12 cellular contexts compared by ENCODE assay signal in genomic region chr1:30928789-30929134, GRCh38. TPM values are rescaled to one million over a fixed set of nuclear protein-coding genes. Genes with fewer than 3 reads are reported as not detected.
"Had no signal": no experiment of that assay in that cellular context is flagged by ENCODE, and none has a peak within 500 bp of the region (broad histone marks: within the 10 kb centered on the region; RNA-seq: fewer than 3 reads in every experiment).

No MANE protein-coding gene starts in this region.

- H3K4me1 ChIP-seq: adrenal gland, uterus had no signal

- H3K4me3 ChIP-seq: adrenal gland, gastrocnemius medialis, sigmoid colon, uterus had no signal

- H3K9me3 Mint-ChIP-seq: activated CD4-positive, alpha-beta memory T cell treated with anti-CD3 and anti-CD28 coated beads, Interleukin-2, amount 10 ng/mL, durations not matched to agents 7 days and 5 days; activated naive CD4-positive, alpha-beta T cell treated with anti-CD3 and anti-CD28 coated beads, Interleukin-2, amount 10 ng/mL, durations not matched to agents 7 days and 5 days; activated T-helper 17 cell treated with anti-CD3 and anti-CD28 coated beads, Interleukin-2, amount 50 U/mL, for 72 hours; naive B cell had no signal

- DNase-seq: activated CD4-positive, alpha-beta T cell treated with anti-CD3 and anti-CD28 coated beads for 1 hour; gastrocnemius medialis; kidney; SIG-M5; sigmoid colon; uterus had no signal

- H3K4me3 Mint-ChIP-seq: activated CD4-positive, alpha-beta memory T cell treated with anti-CD3 and anti-CD28 coated beads, Interleukin-2, amount 10 ng/mL, durations not matched to agents 7 days and 5 days; activated naive CD4-positive, alpha-beta T cell treated with anti-CD3 and anti-CD28 coated beads, Interleukin-2, amount 10 ng/mL, durations not matched to agents 7 days and 5 days; activated T-helper 17 cell treated with anti-CD3 and anti-CD28 coated beads, Interleukin-2, amount 50 U/mL, for 72 hours had no signal

- H3K9me3 ChIP-seq: adrenal gland, gastrocnemius medialis, sigmoid colon, uterus had no signal

- H3K4me1 Mint-ChIP-seq: activated naive CD4-positive, alpha-beta T cell treated with anti-CD3 and anti-CD28 coated beads, Interleukin-2, amount 10 ng/mL, durations not matched to agents 7 days and 5 days; activated T-helper 17 cell treated with anti-CD3 and anti-CD28 coated beads, Interleukin-2, amount 50 U/mL, for 72 hours had no signal

- H3K27ac ChIP-seq: adrenal gland, uterus had no signal

- H3K36me3 ChIP-seq: uterus had no signal

- H3K27me3 ChIP-seq: adrenal gland, gastrocnemius medialis, sigmoid colon, uterus had no signal

- H3K27ac Mint-ChIP-seq: activated CD4-positive, alpha-beta memory T cell treated with anti-CD3 and anti-CD28 coated beads, Interleukin-2, amount 10 ng/mL, durations not matched to agents 7 days and 5 days; activated naive CD4-positive, alpha-beta T cell treated with anti-CD3 and anti-CD28 coated beads, Interleukin-2, amount 10 ng/mL, durations not matched to agents 7 days and 5 days had no signal

- H3K27me3 Mint-ChIP-seq: activated CD4-positive, alpha-beta memory T cell treated with anti-CD3 and anti-CD28 coated beads, Interleukin-2, amount 10 ng/mL, durations not matched to agents 7 days and 5 days; activated T-helper 17 cell treated with anti-CD3 and anti-CD28 coated beads, Interleukin-2, amount 50 U/mL, for 72 hours; naive B cell; progenitor cell of endocrine pancreas had no signal

RNA-seq across cellular contexts. Expression of gene SDC3, which starts 20.2 kb away (rescaled TPM):
- total RNA-seq: activated CD4-positive, alpha-beta memory T cell treated with anti-CD3 and anti-CD28 coated beads, Interleukin-2, amount 10 ng/mL, durations not matched to agents 7 days and 5 days had no signal
